1 cellular context compared by ENCODE assay signal in genomic region chr19:506404-507285, GRCh38.
TF ChIP-seq lines count a peak whose summit lies in the region.

No MANE protein-coding gene starts in this region.

TF ChIP-seq in HepG2, 621 proteins besides CTCF, POLR2A, EP300 and RAD21 (continued from another document and continues in another):
- TF ChIP-seq GLMP (CRISPR knock-in tag; IDR thresholded peaks at IDR 0.05; ENCODE audit: borderline replicate concordance): no peak
- peak; percentile 67; the same call in 1 of the 2 replicates for TF ChIP-seq MYC (CRISPR knock-in tag; IDR thresholded peaks at IDR 0.05; ENCODE audit: borderline replicate concordance)
- TF ChIP-seq SAP130 (CRISPR knock-in tag; IDR thresholded peaks at IDR 0.05; ENCODE audit: low read depth): peak; percentile 69; the same call in 1 of the 2 replicates
- 0 out of 2 replicates have a peak, but pooled peaks have one; percentile 62 for TF ChIP-seq ZNF580 (CRISPR knock-in tag; IDR thresholded peaks at IDR 0.05; ENCODE audit: borderline replicate concordance, low read depth)
- peak; percentile 90 for TF ChIP-seq RFX3 (CRISPR knock-in tag; IDR thresholded peaks at IDR 0.05)
- no peak for TF ChIP-seq ARHGAP35 (CRISPR knock-in tag; IDR thresholded peaks at IDR 0.05; ENCODE audit: borderline replicate concordance)
- no peak for TF ChIP-seq THAP7 (CRISPR knock-in tag; IDR thresholded peaks at IDR 0.05)
- no peak for TF ChIP-seq KLF9 (CRISPR knock-in tag; IDR thresholded peaks at IDR 0.05; ENCODE audit: low read depth)
- TF ChIP-seq WIZ (CRISPR knock-in tag; IDR thresholded peaks at IDR 0.05): no peak
- no peak for TF ChIP-seq MBNL3 (CRISPR knock-in tag; conservative IDR thresholded peaks at IDR 0.05)
- no peak for TF ChIP-seq KAT7 (CRISPR knock-in tag; IDR thresholded peaks at IDR 0.05; ENCODE audit: borderline replicate concordance)
- no peak for TF ChIP-seq ZNF256 (CRISPR knock-in tag; conservative IDR thresholded peaks at IDR 0.05)
- no peak for TF ChIP-seq YY1 (IDR thresholded peaks at IDR 0.05; ENCODE audit: insufficient read depth, insufficient replicate concordance, low read depth, low read length)
- peak; percentile 84; the same call in 1 of the 2 replicates for TF ChIP-seq ZNF678 (CRISPR knock-in tag; IDR thresholded peaks at IDR 0.05)
- peak; percentile 69; the same call in 1 of the 2 replicates for TF ChIP-seq ZNF605 (CRISPR knock-in tag; IDR thresholded peaks at IDR 0.05)
- TF ChIP-seq ZBTB14 (CRISPR knock-in tag; IDR thresholded peaks at IDR 0.05): no peak
- no peak for TF ChIP-seq SKIL (CRISPR knock-in tag; IDR thresholded peaks at IDR 0.05; ENCODE audit: borderline replicate concordance)
- no peak for TF ChIP-seq KLF6 (CRISPR knock-in tag; IDR thresholded peaks at IDR 0.05)
- no peak; the same call in 1 of the 2 replicates for TF ChIP-seq ATF5 (CRISPR knock-in tag; IDR thresholded peaks at IDR 0.05; ENCODE audit: low read depth)
- no peak for TF ChIP-seq ZSCAN30 (CRISPR knock-in tag; IDR thresholded peaks at IDR 0.05)
- TF ChIP-seq ZNF614 (CRISPR knock-in tag; IDR thresholded peaks at IDR 0.05; ENCODE audit: borderline replicate concordance): no peak
- TF ChIP-seq ZKSCAN1 (IDR thresholded peaks at IDR 0.05; ENCODE audit: low read length): no peak; the same call in 1 of the 2 replicates
- TF ChIP-seq KLF16 (CRISPR knock-in tag; IDR thresholded peaks at IDR 0.05): peak in 1 of 2 experiments; percentile 64; a peak in 2 of 4 replicates
- TF ChIP-seq ZUFSP (CRISPR knock-in tag; IDR thresholded peaks at IDR 0.05; ENCODE audit: borderline replicate concordance): no peak
- TF ChIP-seq AGO1 (IDR thresholded peaks at IDR 0.05; ENCODE audit: low read depth, low read length, poor library complexity, severe bottlenecking): no peak
- TF ChIP-seq TFAP4 (IDR thresholded peaks at IDR 0.05; ENCODE audit: borderline replicate concordance, low read depth): peak; percentile 22; the same call in 1 of the 2 replicates
- no peak for TF ChIP-seq TEAD2 (CRISPR knock-in tag; IDR thresholded peaks at IDR 0.05)
- TF ChIP-seq GMEB2 (CRISPR knock-in tag; IDR thresholded peaks at IDR 0.05; ENCODE audit: low read depth): no peak
- TF ChIP-seq ZNF138 (CRISPR knock-in tag; IDR thresholded peaks at IDR 0.05; ENCODE audit: low read depth): no peak
- no peak for TF ChIP-seq THAP8 (CRISPR knock-in tag; IDR thresholded peaks at IDR 0.05; ENCODE audit: borderline replicate concordance)
- no peak for TF ChIP-seq ZNF83 (CRISPR knock-in tag; IDR thresholded peaks at IDR 0.05; ENCODE audit: borderline replicate concordance)
- TF ChIP-seq REL (CRISPR knock-in tag; conservative IDR thresholded peaks at IDR 0.05): no peak
- no peak for TF ChIP-seq ZNF781 (CRISPR knock-in tag; IDR thresholded peaks at IDR 0.05; ENCODE audit: borderline replicate concordance, not compliant biosample characterization)
- no peak for TF ChIP-seq SNAI1 (CRISPR knock-in tag; IDR thresholded peaks at IDR 0.05; ENCODE audit: borderline replicate concordance)
- no peak for TF ChIP-seq DBP (CRISPR knock-in tag; IDR thresholded peaks at IDR 0.05; ENCODE audit: not compliant biosample characterization)
- TF ChIP-seq DMTF1 (CRISPR knock-in tag; IDR thresholded peaks at IDR 0.05): no peak
- no peak for TF ChIP-seq BHLHE40 (IDR thresholded peaks at IDR 0.05; ENCODE audit: low read length)
- peak; percentile 42; the same call in 1 of the 2 replicates for TF ChIP-seq SMC3 (IDR thresholded peaks at IDR 0.05; ENCODE audit: low read length)
- no peak for TF ChIP-seq MED8 (CRISPR knock-in tag; IDR thresholded peaks at IDR 0.05; ENCODE audit: insufficient replicate concordance)
- TF ChIP-seq ZNF10 (CRISPR knock-in tag; IDR thresholded peaks at IDR 0.05; ENCODE audit: borderline replicate concordance, low read depth): no peak
- peak; percentile 14; the same call in 1 of the 2 replicates for TF ChIP-seq PHF21A (CRISPR knock-in tag; IDR thresholded peaks at IDR 0.05)
- no peak for TF ChIP-seq TRIM24 (CRISPR knock-in tag; IDR thresholded peaks at IDR 0.05)
- no peak for TF ChIP-seq MTF2 (CRISPR knock-in tag; IDR thresholded peaks at IDR 0.05; ENCODE audit: borderline replicate concordance)
- TF ChIP-seq ATRX (CRISPR knock-in tag; IDR thresholded peaks at IDR 0.05; ENCODE audit: borderline replicate concordance): no peak
- no peak for TF ChIP-seq ZNF446 (CRISPR knock-in tag; IDR thresholded peaks at IDR 0.05)
- TF ChIP-seq RARA (CRISPR knock-in tag; IDR thresholded peaks at IDR 0.05): peak; percentile 44
- TF ChIP-seq ZNF597 (CRISPR knock-in tag; IDR thresholded peaks at IDR 0.05): no peak
